8 cellular contexts compared by ENCODE assay signal in the genomic region with DNA sequence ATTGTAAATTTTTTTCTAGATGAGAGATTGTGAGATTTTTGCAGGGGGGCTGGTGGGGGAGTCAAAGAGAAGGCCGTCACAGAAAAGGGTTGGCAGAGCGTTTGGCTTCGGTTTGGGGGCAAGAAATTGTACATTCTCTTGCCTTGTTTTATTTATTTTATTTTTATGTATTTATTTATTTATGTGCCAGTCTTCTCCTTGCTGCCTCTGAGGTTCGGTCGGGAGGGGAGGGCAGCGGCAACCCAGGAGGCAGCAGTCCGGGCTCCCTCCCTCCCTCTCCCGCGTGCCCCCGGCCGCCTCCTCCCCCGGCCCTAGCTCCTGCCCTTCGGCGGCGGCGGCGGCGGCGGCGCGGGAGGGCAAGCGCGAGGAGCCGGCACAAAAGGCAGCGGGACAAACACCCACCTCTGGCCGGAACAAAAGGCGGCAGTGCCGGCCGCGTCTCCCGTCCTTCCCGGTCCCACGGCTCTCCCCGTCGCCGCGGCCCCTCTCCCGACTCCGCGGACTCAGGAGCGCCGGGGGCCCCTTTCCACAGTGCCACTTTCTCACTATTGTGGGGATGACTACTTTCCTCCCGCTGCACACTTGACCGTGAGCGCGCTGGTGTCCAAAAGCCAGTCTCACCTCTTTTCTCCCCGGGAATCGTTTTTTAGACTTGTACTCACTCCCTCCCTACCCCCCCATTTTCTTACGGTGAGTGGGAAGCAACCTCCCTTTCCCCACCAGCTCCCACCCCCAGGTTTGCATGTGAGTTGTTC. TPM values are rescaled to one million over a fixed set of nuclear protein-coding genes. Genes with fewer than 3 reads are reported as not detected.
DNase-seq lines count a peak whose midpoint lies in the region; ATAC-seq and TF ChIP-seq lines count a peak whose summit lies in the region.

No MANE protein-coding gene starts in this region.

- no peaks in the 10 kb centered on the region for H3K9me3 ChIP-seq in esophagus muscularis mucosa

- peaks cover 43% of the 10 kb centered on the region for H3K4me1 Mint-ChIP-seq in activated CD4-positive, alpha-beta T cell treated with anti-CD3 and anti-CD28 coated beads for 36 hours
- H3K4me1 Mint-ChIP-seq in progenitor cell of endocrine pancreas (ENCODE audit: low read depth): peaks cover 27% of the 10 kb centered on the region

- ATAC-seq in activated CD4-positive, alpha-beta T cell treated with anti-CD3 and anti-CD28 coated beads for 36 hours: no peak
- no peak for ATAC-seq in GM21737 (IDR thresholded peaks at IDR 0.05; ENCODE audit: unreplicated experiment)
- ATAC-seq in GM21367 (IDR thresholded peaks at IDR 0.05; ENCODE audit: unreplicated experiment): no peak
- no peak for ATAC-seq in HG03175 (IDR thresholded peaks at IDR 0.05; ENCODE audit: unreplicated experiment)

- no peaks in the 10 kb centered on the region for H3K36me3 ChIP-seq in esophagus muscularis mucosa

- no peak for TF ChIP-seq EP300 in esophagus muscularis mucosa (IDR thresholded peaks at IDR 0.05)

- WGBS in esophagus muscularis mucosa: 1% methylated on average over 46 of the region's 49 CpGs

- peak overlapping the region; percentile 72 for H3K4me3 Mint-ChIP-seq in activated CD4-positive, alpha-beta T cell treated with anti-CD3 and anti-CD28 coated beads for 36 hours
- H3K4me3 Mint-ChIP-seq in progenitor cell of endocrine pancreas (ENCODE audit: low read depth): peak overlapping the region; percentile 96

- CTCF ChIA-PET in activated CD4-positive, alpha-beta T cell treated with anti-CD3 and anti-CD28 coated beads for 36 hours (lab: Charles Lee): interaction anchor here (1.6 kb wide), 1 partner anchor 30 kb away, joined by 6 read pairs; no protein-coding TSS in a partner anchor

- H3K27me3 ChIP-seq in esophagus muscularis mucosa: peaks cover 7 to 91% (median 19%) of the 10 kb centered on the region in 4 donors

- H3K4me3 ChIP-seq in esophagus muscularis mucosa: peak overlapping the region; percentile 67 to 77 (median 72)

- no peaks in the 10 kb centered on the region for H3K36me3 Mint-ChIP-seq in activated CD4-positive, alpha-beta T cell treated with anti-CD3 and anti-CD28 coated beads for 36 hours (ENCODE audit: low read depth)
- H3K36me3 Mint-ChIP-seq in progenitor cell of endocrine pancreas (ENCODE audit: insufficient read depth): no peaks in the 10 kb centered on the region

- peaks cover 44% of the 10 kb centered on the region for H3K27me3 Mint-ChIP-seq in activated CD4-positive, alpha-beta T cell treated with anti-CD3 and anti-CD28 coated beads for 36 hours
- peaks cover 23% of the 10 kb centered on the region for H3K27me3 Mint-ChIP-seq in progenitor cell of endocrine pancreas

- peak overlapping the region; percentile 62 to 87 (median 78) for H3K27ac ChIP-seq in esophagus muscularis mucosa (replicated peaks in 1 of 4)

- no peak for TF ChIP-seq CTCF in esophagus muscularis mucosa (IDR thresholded peaks at IDR 0.05)
- TF ChIP-seq CTCF in progenitor cell of endocrine pancreas (IDR thresholded peaks at IDR 0.05; ENCODE audit: unreplicated experiment): no peak

- POLR2A ChIA-PET in activated CD4-positive, alpha-beta T cell treated with anti-CD3 and anti-CD28 coated beads for 36 hours (lab: Charles Lee): no interaction called here

- no peak overlapping the region for H3K27ac Mint-ChIP-seq in activated CD4-positive, alpha-beta T cell treated with anti-CD3 and anti-CD28 coated beads for 36 hours
- peak overlapping the region; percentile 92 for H3K27ac Mint-ChIP-seq in progenitor cell of endocrine pancreas

- peak; percentile 50 for TF ChIP-seq POLR2A in Raji (IDR thresholded peaks at IDR 0.05; ENCODE audit: insufficient read depth, low read depth, low read length)
- no peak for TF ChIP-seq POLR2A in esophagus muscularis mucosa (IDR thresholded peaks at IDR 0.05; ENCODE audit: low read depth)

- intact Hi-C loops in activated CD4-positive, alpha-beta T cell treated with anti-CD3 and anti-CD28 coated beads for 36 hours (cut with DNase I, micrococcal nuclease): loop anchor here (5.0 to 10.0 kb wide), 3 partner anchors 983 to 1527 kb away; a partner anchor contains a TSS
- intact Hi-C loops in esophagus muscularis mucosa (cut with DNase I): no loop called here

- H3K4me1 ChIP-seq in esophagus muscularis mucosa: peaks cover 40 to 90% (median 84%) of the 10 kb centered on the region in 4 donors

- DNase-seq in activated CD4-positive, alpha-beta T cell treated with anti-CD3 and anti-CD28 coated beads for 36 hours: peak; percentile 33
- no peak for DNase-seq in activated CD4-positive, alpha-beta T cell treated with anti-CD3 and anti-CD28 coated beads for 1 hour
- DNase-seq in esophagus muscularis mucosa (ENCODE audit: extremely low spot score) (no peak), progenitor cell of endocrine pancreas (ENCODE audit: low spot score, unreplicated experiment) (peak; percentile 38)

- no peaks in the 10 kb centered on the region for H3K9me3 Mint-ChIP-seq in activated CD4-positive, alpha-beta T cell treated with anti-CD3 and anti-CD28 coated beads for 36 hours (ENCODE audit: low read depth)
- H3K9me3 Mint-ChIP-seq in progenitor cell of endocrine pancreas (ENCODE audit: low read depth): no peaks in the 10 kb centered on the region

RNA-seq across cellular contexts. Expression of a gene that starts 1.2 kb away (rescaled TPM):
- under 1 TPM; 0.57 to 0.98 TPM for total RNA-seq in activated CD4-positive, alpha-beta T cell treated with anti-CD3 and anti-CD28 coated beads for 36 hours
- 10 to 100 TPM in 1 of 4 donors, 1 to 10 TPM in 3; 3.5 to 11.3 (median 4.7) TPM for total RNA-seq in esophagus muscularis mucosa
- 46.2 and 47.9 TPM in 2 replicates for total RNA-seq in progenitor cell of endocrine pancreas

Comparison
In these comparisons a context has a peak if more than half of its experiments do, and no peak if none do; other contexts are left out.
1. DNase-seq: peak in activated CD4-positive, alpha-beta T cell treated with anti-CD3 and anti-CD28 coated beads for 36 hours (single experiment) and progenitor cell of endocrine pancreas (single experiment); none in activated CD4-positive, alpha-beta T cell treated with anti-CD3 and anti-CD28 coated beads for 1 hour (single experiment) and esophagus muscularis mucosa (single experiment).